Comparison of ENCODE assay signal across 3 cellular contexts in genomic region chr13:96052655-96053002, GRCh38.
TF ChIP-seq lines count a peak whose summit lies in the region.

No MANE protein-coding gene starts in this region.

TF ChIP-seq in GM12891, 5 proteins besides CTCF, POLR2A, EP300 and RAD21 (continued from another document):
- peak; percentile 7; the same call in 1 of the 2 replicates for TF ChIP-seq SPI1 (IDR thresholded peaks at IDR 0.05; ENCODE audit: low read depth, low read length)
TF ChIP-seq in GM12891: peak in this region for 1.

TF ChIP-seq in GM23338, 12 proteins besides CTCF, POLR2A, EP300 and RAD21 (continued from another document):
- TF ChIP-seq REST (IDR thresholded peaks at IDR 0.05; ENCODE audit: unreplicated experiment) = no peak

TF ChIP-seq in IMR-90, 13 proteins besides CTCF, POLR2A, EP300 and RAD21:
- no peak for TF ChIP-seq ELK1 (IDR thresholded peaks at IDR 0.05; ENCODE audit: borderline replicate concordance, low read depth, low read length)
- peak; percentile 73 for TF ChIP-seq CEBPB (IDR thresholded peaks at IDR 0.05; ENCODE audit: low read depth, low read length)
